ENCODE assay signal across 13 cellular contexts in the genomic region with DNA sequence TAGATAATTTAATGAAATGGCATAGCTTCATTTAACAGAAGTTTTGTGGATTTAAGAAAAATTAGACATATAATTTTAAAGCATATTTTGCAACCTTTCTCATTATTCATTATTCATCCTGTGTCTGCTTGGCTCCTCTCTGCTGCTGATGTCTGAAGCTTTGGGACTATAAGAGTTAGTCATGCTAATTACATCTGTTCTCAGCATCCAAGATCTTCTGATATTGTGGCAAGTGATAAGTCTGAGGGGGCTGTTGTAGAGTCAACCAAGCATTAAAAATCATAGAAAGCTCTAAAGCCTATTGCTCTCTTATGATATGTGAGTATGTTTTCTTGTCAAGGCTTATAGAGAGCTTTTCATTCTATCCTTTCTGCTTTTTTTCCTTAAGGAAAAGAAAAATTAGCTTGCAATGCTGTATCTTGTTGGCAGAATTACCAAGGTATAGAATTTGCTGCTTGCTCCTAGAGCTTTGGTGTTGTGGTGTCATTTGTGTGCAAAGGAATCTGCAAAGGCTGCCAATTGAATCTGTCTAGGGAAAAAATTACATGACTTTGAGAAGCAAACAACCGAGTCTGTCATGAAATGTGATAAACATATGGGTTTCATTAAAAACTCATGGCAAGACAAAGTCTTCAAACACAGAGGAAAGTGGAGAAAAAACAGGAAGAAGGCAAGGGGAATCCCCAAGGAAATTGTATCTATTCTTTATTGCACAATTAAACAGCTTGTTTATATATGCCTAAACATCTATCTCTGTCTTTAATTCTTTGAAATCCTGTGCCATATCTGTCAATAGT.
DNase-seq lines count a peak whose midpoint lies in the region; ATAC-seq lines count a peak whose summit lies in the region.
"Had no signal": no experiment of that assay in that cellular context is flagged by ENCODE, and none has a peak within 500 bp of the region (broad histone marks: within the 10 kb centered on the region; RNA-seq: fewer than 3 reads in every experiment).

No MANE protein-coding gene starts in this region.

- DNase-seq in Right ventricle myocardium inferior (ENCODE audit: missing footprints) (no peak), cardiac septum (ENCODE audit: low spot score) (no peak), amniotic epithelial cell (ENCODE audit: low read depth) (peak; percentile 47), left ventricle myocardium superior (no peak), NCI-H1436 (lab: John Stamatoyannopoulos, UW) (no peak), NCI-H2196 (lab: John Stamatoyannopoulos, UW; ENCODE audit: unreplicated experiment) (no peak), NCI-H748 treated with DMSO at 0.1 percent for 48 hours (lab: John Stamatoyannopoulos, UW) (no peak)
- DNase-seq: activated CD8-positive, alpha-beta memory T cell treated with anti-CD3 and anti-CD28 coated beads, Interleukin-2, amount 50 U/mL, for 48 hours; DND-41; effector memory CD8-positive, alpha-beta T cell; NCI-H2107 had no signal

- intact Hi-C loops in Right ventricle myocardium inferior (cut with DNase I) = loop anchor here (10.0 kb wide), 1 partner anchor 1154 kb away; no protein-coding TSS in a partner anchor
- intact Hi-C loops in cardiac septum (cut with DNase I) = loop anchor here (5.0 to 10.0 kb wide), 2 partner anchors 1106 to 1154 kb away; no protein-coding TSS in a partner anchor
- intact Hi-C loops in left ventricle myocardium superior (cut with micrococcal nuclease) = no loop called here

- peak; percentile 54 for ATAC-seq in Right ventricle myocardium inferior
- ATAC-seq in left ventricle myocardium superior = peak; percentile 80
- ATAC-seq in HG03457 (IDR thresholded peaks at IDR 0.05; ENCODE audit: unreplicated experiment) = no peak
- ATAC-seq: effector memory CD8-positive, alpha-beta T cell; Panc1 had no signal
